Comparison of ENCODE assay signal across 32 cellular contexts in genomic region chr10:100781145-100781665, GRCh38. TPM values are rescaled to one million over a fixed set of nuclear protein-coding genes. Genes with fewer than 3 reads are reported as not detected.
"Had no signal": no experiment of that assay in that cellular context is flagged by ENCODE, and none has a peak within 500 bp of the region (broad histone marks: within the 10 kb centered on the region; RNA-seq: fewer than 3 reads in every experiment).

No MANE protein-coding gene starts in this region.

- H3K4me3 Mint-ChIP-seq: activated CD4-positive, alpha-beta T cell treated with anti-CD3 and anti-CD28 coated beads, Interleukin-2, amount 10 ng/mL, durations not matched to agents 24 days and 14 days; activated CD8-positive, alpha-beta T cell treated with anti-CD3 and anti-CD28 coated beads for 36 hours; activated naive CD8-positive, alpha-beta T cell treated with anti-CD3 and anti-CD28 coated beads for 36 hours; activated T-cell treated with anti-CD3 and anti-CD28 coated beads, Interleukin-2, amount 50 U/mL, for 72 hours; activated T-helper 17 cell treated with anti-CD3 and anti-CD28 coated beads, Interleukin-2, amount 50 U/mL, for 72 hours; central memory CD8-positive, alpha-beta T cell had no signal

- H3K36me3 Mint-ChIP-seq: activated naive CD8-positive, alpha-beta T cell treated with anti-CD3 and anti-CD28 coated beads for 36 hours had no signal

- ATAC-seq: activated CD8-positive, alpha-beta T cell treated with anti-CD3 and anti-CD28 coated beads for 36 hours; activated T-cell treated with anti-CD3 and anti-CD28 coated beads, Interleukin-2, amount 50 U/mL, for 72 hours; activated T-helper 17 cell treated with anti-CD3 and anti-CD28 coated beads, Interleukin-2, amount 50 U/mL, for 72 hours; Panc1 had no signal

- H3K27ac Mint-ChIP-seq: activated CD4-positive, alpha-beta T cell treated with anti-CD3 and anti-CD28 coated beads, Interleukin-2, amount 10 ng/mL, durations not matched to agents 24 days and 14 days; activated CD8-positive, alpha-beta T cell treated with anti-CD3 and anti-CD28 coated beads for 36 hours; activated naive CD8-positive, alpha-beta T cell treated with anti-CD3 and anti-CD28 coated beads for 36 hours; activated T-cell treated with anti-CD3 and anti-CD28 coated beads, Interleukin-2, amount 50 U/mL, for 72 hours; activated T-helper 17 cell treated with anti-CD3 and anti-CD28 coated beads, Interleukin-2, amount 50 U/mL, for 72 hours had no signal

- H3K9me3 Mint-ChIP-seq: activated CD4-positive, alpha-beta T cell treated with anti-CD3 and anti-CD28 coated beads, Interleukin-2, amount 10 ng/mL, durations not matched to agents 24 days and 14 days; activated CD8-positive, alpha-beta T cell treated with anti-CD3 and anti-CD28 coated beads for 36 hours; activated naive CD8-positive, alpha-beta T cell treated with anti-CD3 and anti-CD28 coated beads for 36 hours; activated T-cell treated with anti-CD3 and anti-CD28 coated beads, Interleukin-2, amount 50 U/mL, for 72 hours; activated T-helper 17 cell treated with anti-CD3 and anti-CD28 coated beads, Interleukin-2, amount 50 U/mL, for 72 hours; central memory CD8-positive, alpha-beta T cell had no signal

- DNase-seq: activated CD4-positive, alpha-beta T cell treated with anti-CD3 and anti-CD28 coated beads, Interleukin-2, amount 10 ng/mL, durations not matched to agents 24 days and 14 days; activated CD4-positive, alpha-beta T cell treated with anti-CD3 and anti-CD28 coated beads, Interleukin-2, amount 50 U/mL, for 4 hours; activated CD8-positive, alpha-beta T cell treated with anti-CD3 and anti-CD28 coated beads for 36 hours; activated effector memory CD4-positive, alpha-beta T cell treated with anti-CD3 and anti-CD28 coated beads, Interleukin-2, amount 50 U/mL, for 16 hours; activated naive CD4-positive, alpha-beta T cell; activated naive CD4-positive, alpha-beta T cell treated with anti-CD3 and anti-CD28 coated beads, Interleukin-2, amount 50 U/mL, for 16 hours; activated naive CD8-positive, alpha-beta T cell treated with anti-CD3 and anti-CD28 coated beads for 36 hours; activated T-cell treated with anti-CD3 and anti-CD28 coated beads, Interleukin-2, amount 50 U/mL, for 1 hour; activated T-cell treated with anti-CD3 and anti-CD28 coated beads, Interleukin-2, amount 50 U/mL, for 72 hours; amniotic stem cell; aorta; brain microvascular endothelial cell; MM.1S; MV-4-11; NCI-H1092; NCI-H1436 treated with DMSO at 0.1 percent for 48 hours; NCI-H1694 treated with DMSO at 0.1 percent for 48 hours; NCI-H2029 treated with DMSO at 0.1 percent for 48 hours; NCI-H2107; NCI-H510A; NCI-H526 treated with DMSO at 0.1 percent for 48 hours; NCI-H774; SHP77; SJCRH30 had no signal

- H3K4me1 Mint-ChIP-seq: activated CD4-positive, alpha-beta T cell treated with anti-CD3 and anti-CD28 coated beads, Interleukin-2, amount 10 ng/mL, durations not matched to agents 24 days and 14 days; activated naive CD8-positive, alpha-beta T cell treated with anti-CD3 and anti-CD28 coated beads for 36 hours; activated T-helper 17 cell treated with anti-CD3 and anti-CD28 coated beads, Interleukin-2, amount 50 U/mL, for 72 hours; central memory CD8-positive, alpha-beta T cell had no signal

RNA-seq across cellular contexts. Expression of gene PAX2, which starts 35.8 kb away (rescaled TPM):
- total RNA-seq: activated CD8-positive, alpha-beta memory T cell treated with anti-CD3 and anti-CD28 coated beads for 36 hours; activated CD8-positive, alpha-beta T cell treated with anti-CD3 and anti-CD28 coated beads for 36 hours; activated naive CD8-positive, alpha-beta T cell treated with anti-CD3 and anti-CD28 coated beads for 36 hours; aorta; LHCN-M2; RPMI7951; T-helper 1 cell treated with Interleukin-12 subunit alpha and Interleukin-12 subunit beta and Interleukin-4 antibody, amounts not matched to agents 30 ng/mL and 1 ng/mL, for 36 hours; T-helper 2 cell treated with Interferon-gamma antibody and Interleukin-4, amounts not matched to agents 100 ng/mL and 5 ng/mL, for 36 hours had no signal
